ENCODE assay signal across 16 cellular contexts in genomic region chr17:51250314-51250840, GRCh38. TPM values are rescaled to one million over a fixed set of nuclear protein-coding genes. Genes with fewer than 3 reads are reported as not detected.
DNase-seq lines count a peak whose midpoint lies in the region; ATAC-seq, FAIRE-seq and TF ChIP-seq lines count a peak whose summit lies in the region.
"Had no signal": no experiment of that assay in that cellular context is flagged by ENCODE, and none has a peak within 500 bp of the region (broad histone marks: within the 10 kb centered on the region; RNA-seq: fewer than 3 reads in every experiment).

No MANE protein-coding gene starts in this region.

- DNase-seq in A673 (ENCODE audit: low spot score), result no peak
- DNase-seq in H54 (ENCODE audit: insufficient read length, low spot score), result no peak
- no peak for DNase-seq in OCI-LY7 (ENCODE audit: low spot score)
- peak; percentile 40 for DNase-seq in brain microvascular endothelial cell
- no peak for DNase-seq in DMS153 treated with DMSO at 0.1 percent for 48 hours (lab: John Stamatoyannopoulos, UW; ENCODE audit: unreplicated experiment)
- DNase-seq in DMS114 treated with DMSO at 0.1 percent for 48 hours (lab: John Stamatoyannopoulos, UW; ENCODE audit: unreplicated experiment), result no peak
- no peak for DNase-seq in H7
- DNase-seq: BE2C; CD4-positive, alpha-beta memory T cell; DMS153; DND-41; GF-D8 had no signal

- peak; percentile 90 for FAIRE-seq in H54 (lab: Jason Lieb, UNC)
- FAIRE-seq: GM18507, K562 had no signal

- H3K9me2 ChIP-seq in OCI-LY7 (ENCODE audit: insufficient read depth, low read length), result no peaks in the 10 kb centered on the region

- TF ChIP-seq POLR2A in H54 (IDR thresholded peaks at IDR 0.05; ENCODE audit: low read depth, low read length), result no peak

- no peaks in the 10 kb centered on the region for H3K9me3 ChIP-seq in A673 (ENCODE audit: low read depth, low read length, poor library complexity, severe bottlenecking)
- H3K9me3 ChIP-seq in OCI-LY7 (ENCODE audit: low read length), result peaks cover 5% of the 10 kb centered on the region; the same call in 1 of the 2 replicates
- H3K9me3 ChIP-seq: BE2C had no signal

- no peak overlapping the region for H3K4me2 ChIP-seq in OCI-LY7 (ENCODE audit: low read length)

- no peaks in the 10 kb centered on the region for H4K20me1 ChIP-seq in OCI-LY7 (ENCODE audit: insufficient read depth, low read length)

- no peak overlapping the region for H3K4me3 ChIP-seq in A673 (ENCODE audit: low read depth, low read length, poor library complexity, severe bottlenecking)
- no peak overlapping the region for H3K4me3 ChIP-seq in OCI-LY7 (ENCODE audit: low read depth, low read length, poor library complexity, severe bottlenecking)
- H3K4me3 ChIP-seq in brain microvascular endothelial cell (ENCODE audit: low read depth, low read length), result no peak overlapping the region
- no peak overlapping the region for H3K4me3 ChIP-seq in H7 (ENCODE audit: insufficient read depth, low read depth, low read length)
- H3K4me3 ChIP-seq: K562 had no signal

- ATAC-seq in GM18498 (IDR thresholded peaks at IDR 0.05; ENCODE audit: unreplicated experiment), result no peak
- ATAC-seq: K562 had no signal

- POLR2A ChIA-PET in A673 (lab: Charles Lee; ENCODE audit: low non-redundant PET), result no interaction called here
- POLR2A ChIA-PET in OCI-LY7 (lab: Charles Lee), result interaction anchor here (1.6 kb wide), 1 partner anchor 11 kb away, joined by 6 read pairs; no protein-coding TSS in a partner anchor

- H3K79me2 ChIP-seq in OCI-LY7 (ENCODE audit: insufficient read depth, low read depth, low read length), result peaks cover 56% of the 10 kb centered on the region

- no peaks in the 10 kb centered on the region for H3K27me3 ChIP-seq in A673 (replicated peaks; ENCODE audit: insufficient read depth, low read depth, low read length, poor library complexity)
- H3K27me3 ChIP-seq in brain microvascular endothelial cell (replicated peaks), result no peaks in the 10 kb centered on the region
- no peaks in the 10 kb centered on the region for H3K27me3 ChIP-seq in H7 (ENCODE audit: control insufficient read depth, insufficient read depth, low read length)
- H3K27me3 ChIP-seq: BE2C had no signal

- BruUV-seq in A673 (replicated peaks; lab: Mats Ljungman, UMichigan), result TSS peak; percentile 1
- TSS peak; percentile 22 for BruUV-seq in OCI-LY7 (replicated peaks; lab: Mats Ljungman, UMichigan)

- intact Hi-C loops in A673 (cut with micrococcal nuclease; ENCODE audit: unreplicated experiment), result no loop called here
- intact Hi-C loops in OCI-LY7 (cut with micrococcal nuclease; ENCODE audit: unreplicated experiment), result no loop called here

- in situ Hi-C loops in brain microvascular endothelial cell (cut with HindIII; ENCODE audit: low pct_ligation_motif_present, low sequenced_read_pairs), result no loop called here

- CTCF ChIA-PET in A673 (lab: Charles Lee), result no interaction called here
- CTCF ChIA-PET in OCI-LY7 (lab: Charles Lee; ENCODE audit: unreplicated experiment), result no interaction called here

- TF ChIP-seq CTCF in A673 (conservative IDR thresholded peaks at IDR 0.05; ENCODE audit: low read depth, low read length) (no peak), OCI-LY7 (conservative IDR thresholded peaks at IDR 0.05; ENCODE audit: low read length) (no peak), brain microvascular endothelial cell (IDR thresholded peaks at IDR 0.05; ENCODE audit: low read depth, low read length, missing control alignments) (no peak)

- no peak overlapping the region for H3K27ac ChIP-seq in A673 (ENCODE audit: low read depth, low read length, poor library complexity, severe bottlenecking)
- H3K27ac ChIP-seq in OCI-LY7 (ENCODE audit: low read depth, low read length, poor library complexity, severe bottlenecking), result no peak overlapping the region
- H3K27ac ChIP-seq in brain microvascular endothelial cell, result peak overlapping the region; percentile 44
- H3K27ac ChIP-seq: C4-2B had no signal

- no peak overlapping the region for H2AFZ ChIP-seq in OCI-LY7 (ENCODE audit: low read length)

- H3K36me3 ChIP-seq in A673 (ENCODE audit: insufficient read depth, low read length, poor library complexity, severe bottlenecking) (peaks cover 20% of the 10 kb centered on the region), OCI-LY7 (ENCODE audit: insufficient read depth, low read length) (peaks cover 71% of the 10 kb centered on the region), brain microvascular endothelial cell (replicated peaks) (no peaks in the 10 kb centered on the region), H7 (replicated peaks; ENCODE audit: control insufficient read depth, insufficient read depth, low read length) (no peaks in the 10 kb centered on the region; the same call in none of the 2 replicates)

- H3K4me1 ChIP-seq in A673 (ENCODE audit: insufficient read depth, low read length, poor library complexity, severe bottlenecking) (no peaks in the 10 kb centered on the region), OCI-LY7 (ENCODE audit: insufficient read depth, low read length, poor library complexity, severe bottlenecking) (no peaks in the 10 kb centered on the region)
- H3K4me1 ChIP-seq: BE2C had no signal

RNA-seq across cellular contexts. Expression of gene MBTD1, which starts 9.5 kb away (rescaled TPM):
- total RNA-seq in A673 (2021), result 18.7 and 23.2 TPM in 2 replicates
- 17.3 and 21.2 TPM in 2 replicates for total RNA-seq in OCI-LY7 (2014; rRNA removed; shearing (Covaris generic))
- total RNA-seq in OCI-LY7 (2022), result 39.1 and 46.9 TPM in 2 replicates
- 19.3 and 30.5 TPM in 2 replicates for total RNA-seq in H7 (2014; rRNA removed; shearing (Covaris generic))

RNA-seq across cellular contexts. Expression of gene UTP18, which starts 10.0 kb away (rescaled TPM):
- 96.5 and 107 TPM in 2 replicates for total RNA-seq in A673 (2021)
- total RNA-seq in OCI-LY7 (2014; rRNA removed; shearing (Covaris generic)), result 58.1 and 62.8 TPM in 2 replicates
- 66.6 and 68.3 TPM in 2 replicates for total RNA-seq in OCI-LY7 (2022)
- 80.1 and 81.8 TPM in 2 replicates for total RNA-seq in H7 (2014; rRNA removed; shearing (Covaris generic))
